In genomic region chr3:42693530-42693930, GRCh38 we compare ENCODE assay signal across 19 cellular contexts. TPM values are rescaled to one million over a fixed set of nuclear protein-coding genes. Genes with fewer than 3 reads are reported as not detected.
DNase-seq lines count a peak whose midpoint lies in the region; ATAC-seq and TF ChIP-seq lines count a peak whose summit lies in the region.
"Had no signal": no experiment of that assay in that cellular context is flagged by ENCODE, and none has a peak within 500 bp of the region (broad histone marks: within the 10 kb centered on the region; RNA-seq: fewer than 3 reads in every experiment).

No MANE protein-coding gene starts in this region.

- no peak overlapping the region for H3K18ac ChIP-seq in H9 (ENCODE audit: insufficient read length, low read depth, low read length)

- no peak overlapping the region for H2AFZ ChIP-seq in H9 (ENCODE audit: low read length)
- H2AFZ ChIP-seq in mammary epithelial cell (ENCODE audit: low read depth, low read length) = no peak overlapping the region

- TF ChIP-seq CTCF in lower lobe of right lung (IDR thresholded peaks at IDR 0.05) (no peak), sigmoid colon (IDR thresholded peaks at IDR 0.05) (no peak), upper lobe of right lung (IDR thresholded peaks at IDR 0.05) (no peak), H9 (conservative IDR thresholded peaks at IDR 0.05) (no peak), mammary epithelial cell (conservative IDR thresholded peaks at IDR 0.05 in 1 of 2, IDR thresholded peaks at IDR 0.05 in 1 of 2; ENCODE audit: extremely low read depth in 1 of 2, insufficient read depth in 1 of 2, low read depth in 1 of 2, low read length in 2 of 2) (no peak)

- TF ChIP-seq POLR2A in sigmoid colon (IDR thresholded peaks at IDR 0.05) = no peak

- no peak overlapping the region for H3K4ac ChIP-seq in H9 (ENCODE audit: low read depth, low read length)

- H3K4me1 ChIP-seq in lower lobe of right lung (no peaks in the 10 kb centered on the region), sigmoid colon (no peaks in the 10 kb centered on the region), upper lobe of right lung (no peaks in the 10 kb centered on the region), H9 (ENCODE audit: insufficient read depth, low read length) (no peaks in the 10 kb centered on the region; the same call in 1 of the 2 replicates), mammary epithelial cell (ENCODE audit: insufficient read depth, low read length) (no peaks in the 10 kb centered on the region)
- H3K4me1 ChIP-seq: Caco-2 had no signal

- H3K4me3 Mint-ChIP-seq in H9 = no peak overlapping the region
- H3K4me3 Mint-ChIP-seq: CD8-positive, alpha-beta memory T cell; HFFc6 had no signal

- H2BK15ac ChIP-seq in H9 (ENCODE audit: low read depth, low read length) = no peak overlapping the region

- no TSS peak for BruUV-seq in mammary epithelial cell (replicated peaks; lab: Mats Ljungman, UMichigan)

- H3K27ac Mint-ChIP-seq in H9 = no peak overlapping the region
- H3K27ac Mint-ChIP-seq: HFFc6 had no signal

- H3K27ac ChIP-seq in lower lobe of right lung (no peak overlapping the region), sigmoid colon (no peak overlapping the region), upper lobe of right lung (no peak overlapping the region), H9 (ENCODE audit: insufficient read length, low read depth, low read length) (no peak overlapping the region), mammary epithelial cell (ENCODE audit: insufficient read depth, low read depth, low read length) (no peak overlapping the region)
- H3K27ac ChIP-seq: 22Rv1, HL-60 had no signal

- H3K36me3 ChIP-seq in lower lobe of right lung (no peaks in the 10 kb centered on the region), sigmoid colon (no peaks in the 10 kb centered on the region), upper lobe of right lung (no peaks in the 10 kb centered on the region), mammary epithelial cell (ENCODE audit: insufficient read depth, low read length) (no peaks in the 10 kb centered on the region)

- H2BK12ac ChIP-seq in H9 (ENCODE audit: insufficient read length, low read depth, low read length) = no peak overlapping the region

- H2BK20ac ChIP-seq in H9 (ENCODE audit: low read depth, low read length, poor library complexity, severe bottlenecking) = no peak overlapping the region

- H4K91ac ChIP-seq in H9 (ENCODE audit: insufficient read length, low read depth, low read length) = no peak overlapping the region

- H2AK5ac ChIP-seq in H9 (ENCODE audit: insufficient read length, low read length) = no peak overlapping the region

- no peaks in the 10 kb centered on the region for H3K9me3 ChIP-seq in lower lobe of right lung
- H3K9me3 ChIP-seq in sigmoid colon = no peaks in the 10 kb centered on the region
- H3K9me3 ChIP-seq in upper lobe of right lung = no peaks in the 10 kb centered on the region
- H3K9me3 ChIP-seq in H9 (ENCODE audit: control insufficient read depth, low read depth, low read length) = no peaks in the 10 kb centered on the region
- H3K9me3 ChIP-seq in mammary epithelial cell (replicated peaks; ENCODE audit: insufficient read depth, low read length) = no peaks in the 10 kb centered on the region
- H3K9me3 ChIP-seq: Caco-2 had no signal

- no peaks in the 10 kb centered on the region for H4K20me1 ChIP-seq in H9 (ENCODE audit: control insufficient read depth, insufficient read depth, insufficient read length)
- no peaks in the 10 kb centered on the region for H4K20me1 ChIP-seq in mammary epithelial cell (ENCODE audit: insufficient read depth, low read length)

- CTCF ChIA-PET in mammary epithelial cell (lab: Charles Lee; ENCODE audit: low non-redundant PET) = no interaction called here

- peaks cover 17 to 22% of the 10 kb centered on the region in 2 experiments for H3K4me1 Mint-ChIP-seq in H9

- no peak overlapping the region for H3K56ac ChIP-seq in H9 (ENCODE audit: insufficient read length, low read depth, low read length)

- in situ Hi-C loops in mammary epithelial cell (cut with MboI; ENCODE audit: low sequenced_read_pairs in 2 of 2) = no loop called here

- no peak overlapping the region; the same call in 1 of the 2 replicates for H3K14ac ChIP-seq in H9 (ENCODE audit: insufficient read depth, low read length)

- ATAC-seq in lower lobe of right lung = no peak
- no peak for ATAC-seq in upper lobe of right lung

- H4K8ac ChIP-seq in H9 (replicated peaks; ENCODE audit: insufficient read length, low read depth, low read length) = no peak overlapping the region

- intact Hi-C loops in lower lobe of right lung (cut with DNase I) (no loop called here), sigmoid colon (cut with DNase I) (no loop called here), upper lobe of right lung (cut with DNase I) (no loop called here), mammary epithelial cell (cut with micrococcal nuclease) (no loop called here)

- no peaks in the 10 kb centered on the region for H3K23me2 ChIP-seq in H9 (ENCODE audit: insufficient read length, low read depth, low read length, poor library complexity, severe bottlenecking)

- H3K4me2 ChIP-seq in H9 (ENCODE audit: insufficient read depth, insufficient read length, low read length) (no peak overlapping the region), mammary epithelial cell (ENCODE audit: insufficient read depth, low read depth, low read length) (no peak overlapping the region)

- H3K79me2 ChIP-seq in H9 (ENCODE audit: insufficient read depth, low read length) (no peaks in the 10 kb centered on the region), mammary epithelial cell (ENCODE audit: insufficient read depth, low read length) (no peaks in the 10 kb centered on the region)

- DNase-seq in activated effector memory CD4-positive, alpha-beta T cell treated with anti-CD3 and anti-CD28 coated beads, Interleukin-2, amount 50 U/mL, for 16 hours = peak; percentile 50
- DNase-seq in activated effector memory CD4-positive, alpha-beta T cell treated with Interleukin-2 at 50 U/mL for 16 hours = no peak
- DNase-seq in lower lobe of right lung (peak; percentile 24), sigmoid colon (peak; percentile 13), upper lobe of right lung (peak; percentile 35), H9 (no peak), mammary epithelial cell (no peak), C1 segment of cervical spinal cord (lab: John Stamatoyannopoulos, UW) (no peak)
- DNase-seq: Caco-2; CD8-positive, alpha-beta memory T cell; DND-41; GDM1; GOT3; HCEC 1CT; HFFc6 had no signal

- H3K27me3 ChIP-seq in lower lobe of right lung (ENCODE audit: low read depth) = no peaks in the 10 kb centered on the region
- H3K27me3 ChIP-seq in sigmoid colon = no peaks in the 10 kb centered on the region
- no peaks in the 10 kb centered on the region for H3K27me3 ChIP-seq in upper lobe of right lung
- H3K27me3 ChIP-seq in H9 (ENCODE audit: insufficient read depth, low read length) = no peaks in the 10 kb centered on the region; the same call in 1 of the 2 replicates
- H3K27me3 ChIP-seq in mammary epithelial cell (ENCODE audit: insufficient read depth, low read length) = no peaks in the 10 kb centered on the region

- no peak overlapping the region for H3T11ph ChIP-seq in H9 (ENCODE audit: low read length)

- H3K36me3 Mint-ChIP-seq in H9 (ENCODE audit: insufficient read depth in 1 of 3, low read depth in 3 of 3) = no peaks in the 10 kb centered on the region; a peak in 1 of 7 replicates
- H3K36me3 Mint-ChIP-seq: CD8-positive, alpha-beta memory T cell had no signal

- H3K4me3 ChIP-seq in lower lobe of right lung (no peak overlapping the region), sigmoid colon (no peak overlapping the region), upper lobe of right lung (no peak overlapping the region), mammary epithelial cell (replicated peaks in 1 of 3; ENCODE audit: insufficient read depth in 1 of 3, low read depth in 2 of 3, low read length in 3 of 3) (no peak overlapping the region)

- H2BK120ac ChIP-seq in H9 (ENCODE audit: low read depth, low read length, poor library complexity, severe bottlenecking) = no peak overlapping the region

- TF ChIP-seq EP300 in sigmoid colon (IDR thresholded peaks at IDR 0.05) = no peak

- H4K5ac ChIP-seq in H9 (ENCODE audit: insufficient read length, low read depth, low read length) = no peak overlapping the region

- no peak overlapping the region for H3K9ac ChIP-seq in H9 (ENCODE audit: extremely low read depth, insufficient read length, low read length)
- H3K9ac ChIP-seq in mammary epithelial cell (ENCODE audit: insufficient read depth, low read length) = no peak overlapping the region

- 73% methylated on average over 4 of the region's 4 CpGs for WGBS in sigmoid colon, 2 donors
- no CpG with 5 or more reads among the region's 4 CpGs for WGBS in H9 (ENCODE audit: extremely low coverage, insufficient read length, low lambda C conversion rate)
- WGBS in mammary epithelial cell (ENCODE audit: low coverage, missing lambda C conversion rate) = 72% methylated on average over 4 of the region's 4 CpGs

- H3K27me3 Mint-ChIP-seq in H9 (ENCODE audit: low read depth) = peaks cover 9% of the 10 kb centered on the region

- dilution Hi-C loops in mammary epithelial cell (cut with HindIII; ENCODE audit: low sequenced_read_pairs) = no loop called here

- H3K23ac ChIP-seq in H9 (ENCODE audit: insufficient read length, low read depth, low read length) = no peak overlapping the region

- H3K79me1 ChIP-seq in H9 (ENCODE audit: insufficient read depth, low read depth, low read length, poor library complexity, severe bottlenecking) = no peaks in the 10 kb centered on the region

- H2BK5ac ChIP-seq in H9 (ENCODE audit: insufficient read length, low read length) = no peak overlapping the region

- H3K9me3 Mint-ChIP-seq in H9 = no peaks in the 10 kb centered on the region
- H3K9me3 Mint-ChIP-seq: CD8-positive, alpha-beta memory T cell; HFFc6 had no signal

RNA-seq across cellular contexts. Expression of gene KLHL40, which starts 8.2 kb away (rescaled TPM):
- total RNA-seq in lower lobe of right lung (not detected), sigmoid colon (under 1 TPM in 1 of 4 donors, not detected in 3; under 0.01 TPM), upper lobe of right lung (not detected), H9 (2021) (not detected in 2 replicates), mammary epithelial cell (not detected)
- polyA plus RNA-seq in sigmoid colon (not detected), mammary epithelial cell (not detected)
- not detected for polyA minus RNA-seq in mammary epithelial cell
- total RNA-seq: A673; Caco-2; CD8-positive, alpha-beta memory T cell; HFFc6 had no signal
- polyA plus RNA-seq: BJ; CD8-positive, alpha-beta memory T cell had no signal

RNA-seq across cellular contexts. Expression of gene HHATL, which starts 9.1 kb away (rescaled TPM):
- 1.0 TPM for total RNA-seq in lower lobe of right lung
- total RNA-seq in sigmoid colon = not detected
- polyA plus RNA-seq in sigmoid colon = 1 to 10 TPM in 1 of 3 donors, under 1 TPM in 1, not detected in 1; 0.31 to 1.4 TPM
- total RNA-seq in upper lobe of right lung = not detected
- 0.46 TPM in 1 of 2 replicates, not detected in the other for total RNA-seq in H9 (2021)
- not detected for total RNA-seq in mammary epithelial cell
- polyA plus RNA-seq in mammary epithelial cell = not detected
- not detected for polyA minus RNA-seq in mammary epithelial cell
- total RNA-seq: A673; Caco-2; CD8-positive, alpha-beta memory T cell; HFFc6 had no signal
- polyA plus RNA-seq: BJ; CD8-positive, alpha-beta memory T cell had no signal

RNA-seq across cellular contexts. Expression of gene ZBTB47, which starts 40.0 kb away (rescaled TPM):
- total RNA-seq in lower lobe of right lung (20.0 TPM), sigmoid colon (10 to 100 TPM; 34.9 to 74.8 (median 56.9) TPM), upper lobe of right lung (28.1 TPM), H9 (2021) (3.6 and 4.2 TPM in 2 replicates), mammary epithelial cell (10 to 100 TPM in 1 of 2 donors, 1 to 10 TPM in 1; 8.2 to 21.8 TPM)
- polyA plus RNA-seq in sigmoid colon (10 to 100 TPM in 1 of 3 donors, 1 to 10 TPM in 2; 6.2 to 21.0 (median 9.5) TPM), mammary epithelial cell (7.0 TPM)
- 7.3 TPM for polyA minus RNA-seq in mammary epithelial cell
- polyA plus RNA-seq: CD8-positive, alpha-beta memory T cell had no signal

Comparison
In these comparisons a context has a peak if more than half of its experiments do, and no peak if none do; other contexts are left out.
1. DNase-seq: peak in activated effector memory CD4-positive, alpha-beta T cell treated with anti-CD3 and anti-CD28 coated beads, Interleukin-2, amount 50 U/mL, for 16 hours (single experiment), lower lobe of right lung (single experiment), sigmoid colon (single experiment) and upper lobe of right lung (single experiment); none in activated effector memory CD4-positive, alpha-beta T cell treated with Interleukin-2 at 50 U/mL for 16 hours (single experiment), H9 (single experiment), mammary epithelial cell (single experiment) and C1 segment of cervical spinal cord (0 of 14).